In the genomic region with DNA sequence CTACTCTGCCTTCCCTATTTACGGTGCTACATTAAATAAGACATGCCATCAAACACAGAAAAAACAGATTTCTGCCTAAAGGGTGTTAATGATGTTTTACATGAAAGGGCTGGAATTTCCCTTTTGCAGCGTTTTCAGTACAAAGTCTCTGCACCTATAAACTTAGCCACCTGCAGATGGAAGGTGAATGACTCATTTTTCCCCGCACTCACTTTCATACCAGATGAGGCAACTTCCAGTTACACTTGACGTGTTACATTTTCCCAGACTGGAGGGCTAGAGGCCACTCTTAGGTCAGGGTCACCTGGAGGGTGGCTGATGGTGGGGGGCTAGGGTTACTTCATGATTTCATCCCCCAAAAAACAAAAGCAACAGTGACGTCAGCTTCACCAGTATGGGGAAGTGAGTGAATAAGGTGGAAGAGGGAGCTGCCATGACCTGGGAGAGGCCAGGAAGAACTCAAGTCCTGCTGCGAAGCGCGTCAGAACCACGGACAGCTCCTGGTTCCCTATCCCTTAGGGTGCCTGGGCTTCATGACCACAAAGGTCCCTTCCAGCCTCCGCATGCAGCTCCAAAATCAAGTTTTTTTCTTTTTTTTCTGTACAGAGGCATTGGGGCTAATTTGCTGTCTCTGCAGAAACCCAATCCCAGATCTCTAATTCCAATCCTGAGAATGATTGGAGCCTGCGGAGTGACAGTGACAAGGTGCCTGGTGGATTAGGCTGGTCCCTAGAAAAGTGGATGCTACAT, we compare ENCODE assay signal across 8 cellular contexts.
DNase-seq lines count a peak whose midpoint lies in the region; ATAC-seq and TF ChIP-seq lines count a peak whose summit lies in the region.

No MANE protein-coding gene starts in this region.

- TF ChIP-seq CTCF in esophagus squamous epithelium (IDR thresholded peaks at IDR 0.05) (no peak), BE2C (IDR thresholded peaks at IDR 0.05; ENCODE audit: low read depth, low read length) (no peak)

- peak; percentile 45 for DNase-seq in activated CD4-positive, alpha-beta T cell treated with anti-CD3 and anti-CD28 coated beads for 48 hours
- DNase-seq in activated CD4-positive, alpha-beta T cell treated with anti-CD3 and anti-CD28 coated beads, Interleukin-2, amount 50 U/mL, for 4 hours = no peak
- DNase-seq in activated T-cell treated with anti-CD3 and anti-CD28 coated beads, Interleukin-2, amount 50 U/mL, for 48 hours = peak; percentile 18 to 35
- peak; percentile 17 to 20 for DNase-seq in stimulated activated CD4-positive, alpha-beta T cell treated with anti-CD3 and anti-CD28 coated beads, Interleukin-2, amount 100 ng/mL, for 48 hours
- DNase-seq in esophagus squamous epithelium (lab: John Stamatoyannopoulos, UW) (no peak), NCI-H128 (lab: John Stamatoyannopoulos, UW; ENCODE audit: unreplicated experiment) (no peak), BE2C (no peak)

- no peak overlapping the region for H3K27ac ChIP-seq in esophagus squamous epithelium

- peaks cover 0 to 12% (median 0%) of the 10 kb centered on the region in 4 donors for H3K27me3 ChIP-seq in esophagus squamous epithelium
- H3K27me3 ChIP-seq in BE2C = no peaks in the 10 kb centered on the region

- peak; percentile 61 for ATAC-seq in HG02981 (IDR thresholded peaks at IDR 0.05; ENCODE audit: unreplicated experiment)

- intact Hi-C loops in esophagus squamous epithelium (cut with DNase I) = no loop called here

- H3K9me3 ChIP-seq in esophagus squamous epithelium (no peaks in the 10 kb centered on the region), BE2C (no peaks in the 10 kb centered on the region)

- H3K4me3 ChIP-seq in esophagus squamous epithelium (no peak overlapping the region), BE2C (ENCODE audit: low read depth, low read length) (no peak overlapping the region)

- no peak for TF ChIP-seq POLR2A in esophagus squamous epithelium (IDR thresholded peaks at IDR 0.05)

- WGBS in esophagus squamous epithelium, 2 donors = 32 to 56% methylated on average over 11 of the region's 11 CpGs

- no peaks in the 10 kb centered on the region for H3K36me3 ChIP-seq in esophagus squamous epithelium
- no peaks in the 10 kb centered on the region for H3K36me3 ChIP-seq in BE2C

- H3K4me1 ChIP-seq in esophagus squamous epithelium (no peaks in the 10 kb centered on the region), BE2C (no peaks in the 10 kb centered on the region)

Comparison
In these comparisons a context has a peak if more than half of its experiments do, and no peak if none do; other contexts are left out.
1. DNase-seq: peak in activated CD4-positive, alpha-beta T cell treated with anti-CD3 and anti-CD28 coated beads for 48 hours (single experiment), activated T-cell treated with anti-CD3 and anti-CD28 coated beads, Interleukin-2, amount 50 U/mL, for 48 hours (2 of 2) and stimulated activated CD4-positive, alpha-beta T cell treated with anti-CD3 and anti-CD28 coated beads, Interleukin-2, amount 100 ng/mL, for 48 hours (2 of 2); none in activated CD4-positive, alpha-beta T cell treated with anti-CD3 and anti-CD28 coated beads, Interleukin-2, amount 50 U/mL, for 4 hours (0 of 2), esophagus squamous epithelium (single experiment), NCI-H128 (single experiment) and BE2C (single experiment).